1 cellular context compared by ENCODE assay signal in genomic region chr15:82809308-82810060, GRCh38.
TF ChIP-seq lines count a peak whose summit lies in the region.

TSS of gene WHAMM (plus strand) at chr15:82809628. CDS start at chr15:82809727, 99 bp downstream.

TF ChIP-seq in HepG2, 621 proteins besides CTCF, POLR2A, EP300 and RAD21 (continued from another document and continues in another):
- TF ChIP-seq, protein P1, sequence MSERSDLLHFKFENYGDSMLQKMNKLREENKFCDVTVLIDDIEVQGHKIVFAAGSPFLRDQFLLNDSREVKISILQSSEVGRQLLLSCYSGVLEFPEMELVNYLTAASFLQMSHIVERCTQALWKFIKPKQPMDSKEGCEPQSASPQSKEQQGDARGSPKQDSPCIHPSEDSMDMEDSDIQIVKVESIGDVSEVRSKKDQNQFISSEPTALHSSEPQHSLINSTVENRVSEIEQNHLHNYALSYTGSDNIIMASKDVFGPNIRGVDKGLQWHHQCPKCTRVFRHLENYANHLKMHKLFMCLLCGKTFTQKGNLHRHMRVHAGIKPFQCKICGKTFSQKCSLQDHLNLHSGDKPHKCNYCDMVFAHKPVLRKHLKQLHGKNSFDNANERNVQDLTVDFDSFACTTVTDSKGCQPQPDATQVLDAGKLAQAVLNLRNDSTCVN (CRISPR knock-in tag; IDR thresholded peaks at IDR 0.05; ENCODE audit: borderline replicate concordance): 0 out of 2 replicates have a peak, but pooled peaks have one; percentile 46
- TF ChIP-seq UBTF (CRISPR knock-in tag; IDR thresholded peaks at IDR 0.05) (peak; percentile 91), YEATS2 (CRISPR knock-in tag; IDR thresholded peaks at IDR 0.05; ENCODE audit: borderline replicate concordance) (peak; percentile 56; the same call in 1 of the 2 replicates), CCAR2 (optimal IDR thresholded peaks at IDR 0.05; ENCODE audit: low read depth, low read length) (no peak), MEIS1 (CRISPR knock-in tag; IDR thresholded peaks at IDR 0.05; ENCODE audit: borderline replicate concordance) (peak; percentile 76; the same call in 1 of the 2 replicates), MEIS2 (CRISPR knock-in tag; IDR thresholded peaks at IDR 0.05) (peak; percentile 67; the same call in 1 of the 2 replicates), ZNF562 (CRISPR knock-in tag; IDR thresholded peaks at IDR 0.05; ENCODE audit: borderline replicate concordance) (no peak), SAFB2 (CRISPR knock-in tag; IDR thresholded peaks at IDR 0.05; ENCODE audit: borderline replicate concordance, low read depth) (no peak; the same call in 1 of the 2 replicates), ZNF746 (CRISPR knock-in tag; IDR thresholded peaks at IDR 0.05) (no peak), SRSF1 (optimal IDR thresholded peaks at IDR 0.05; ENCODE audit: low read depth, low read length) (peak; percentile 69), GZF1 (CRISPR knock-in tag; IDR thresholded peaks at IDR 0.05) (peak; percentile 68; the same call in 1 of the 2 replicates), ZNF430 (CRISPR knock-in tag; IDR thresholded peaks at IDR 0.05) (peak; percentile 14; the same call in 1 of the 2 replicates), PAXIP1 (CRISPR knock-in tag; conservative IDR thresholded peaks at IDR 0.05) (peak; percentile 30; the same call in 1 of the 2 replicates), THAP7 (CRISPR knock-in tag; IDR thresholded peaks at IDR 0.05) (no peak), ELF1 (CRISPR knock-in tag; IDR thresholded peaks at IDR 0.05) (peak; percentile 28), ZNF678 (CRISPR knock-in tag; IDR thresholded peaks at IDR 0.05) (peak; percentile 83; the same call in 1 of the 2 replicates), ZNF691 (CRISPR knock-in tag; IDR thresholded peaks at IDR 0.05; ENCODE audit: borderline replicate concordance, low read depth) (peak; percentile 61; the same call in 1 of the 2 replicates), CREB1 (IDR thresholded peaks at IDR 0.05) (peak; percentile 81), CREB1 (CRISPR knock-in tag; IDR thresholded peaks at IDR 0.05) (peak; percentile 63), LRRFIP1 (CRISPR knock-in tag; conservative IDR thresholded peaks at IDR 0.05) (no peak), KDM5A (IDR thresholded peaks at IDR 0.05; ENCODE audit: borderline replicate concordance, low read length) (peak; percentile 43; the same call in 1 of the 2 replicates), MEF2D (CRISPR knock-in tag; IDR thresholded peaks at IDR 0.05) (no peak), ZNF572 (CRISPR knock-in tag; IDR thresholded peaks at IDR 0.05) (0 out of 2 replicates have a peak, but pooled peaks have one; percentile 61), DRAP1 (CRISPR knock-in tag; IDR thresholded peaks at IDR 0.05) (peak; percentile 64), ZNF605 (CRISPR knock-in tag; IDR thresholded peaks at IDR 0.05) (peak; percentile 61), NRL (CRISPR knock-in tag; IDR thresholded peaks at IDR 0.05; ENCODE audit: borderline replicate concordance) (peak; percentile 67), ZMYM4 (CRISPR knock-in tag; IDR thresholded peaks at IDR 0.05) (peak; percentile 72), ATF1 (CRISPR knock-in tag; IDR thresholded peaks at IDR 0.05) (no peak), ZNF326 (CRISPR knock-in tag; IDR thresholded peaks at IDR 0.05; ENCODE audit: borderline replicate concordance) (no peak), KLF6 (CRISPR knock-in tag; IDR thresholded peaks at IDR 0.05) (peak; percentile 73; the same call in 1 of the 2 replicates), FOXP4 (CRISPR knock-in tag; IDR thresholded peaks at IDR 0.05) (no peak), FOSL2 (CRISPR knock-in tag; IDR thresholded peaks at IDR 0.05) (peak; percentile 39; the same call in 1 of the 2 replicates), TARDBP (CRISPR knock-in tag; IDR thresholded peaks at IDR 0.05) (no peak), GLI4 (CRISPR knock-in tag; IDR thresholded peaks at IDR 0.05; ENCODE audit: borderline replicate concordance) (peak; percentile 71; the same call in 1 of the 2 replicates)
- TF ChIP-seq, protein P2, sequence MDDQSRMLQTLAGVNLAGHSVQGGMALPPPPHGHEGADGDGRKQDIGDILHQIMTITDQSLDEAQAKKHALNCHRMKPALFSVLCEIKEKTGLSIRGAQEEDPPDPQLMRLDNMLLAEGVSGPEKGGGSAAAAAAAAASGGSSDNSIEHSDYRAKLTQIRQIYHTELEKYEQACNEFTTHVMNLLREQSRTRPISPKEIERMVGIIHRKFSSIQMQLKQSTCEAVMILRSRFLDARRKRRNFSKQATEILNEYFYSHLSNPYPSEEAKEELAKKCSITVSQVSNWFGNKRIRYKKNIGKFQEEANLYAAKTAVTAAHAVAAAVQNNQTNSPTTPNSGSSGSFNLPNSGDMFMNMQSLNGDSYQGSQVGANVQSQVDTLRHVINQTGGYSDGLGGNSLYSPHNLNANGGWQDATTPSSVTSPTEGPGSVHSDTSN (CRISPR knock-in tag; IDR thresholded peaks at IDR 0.05; ENCODE audit: borderline replicate concordance): no peak
- TF ChIP-seq, protein P3, sequence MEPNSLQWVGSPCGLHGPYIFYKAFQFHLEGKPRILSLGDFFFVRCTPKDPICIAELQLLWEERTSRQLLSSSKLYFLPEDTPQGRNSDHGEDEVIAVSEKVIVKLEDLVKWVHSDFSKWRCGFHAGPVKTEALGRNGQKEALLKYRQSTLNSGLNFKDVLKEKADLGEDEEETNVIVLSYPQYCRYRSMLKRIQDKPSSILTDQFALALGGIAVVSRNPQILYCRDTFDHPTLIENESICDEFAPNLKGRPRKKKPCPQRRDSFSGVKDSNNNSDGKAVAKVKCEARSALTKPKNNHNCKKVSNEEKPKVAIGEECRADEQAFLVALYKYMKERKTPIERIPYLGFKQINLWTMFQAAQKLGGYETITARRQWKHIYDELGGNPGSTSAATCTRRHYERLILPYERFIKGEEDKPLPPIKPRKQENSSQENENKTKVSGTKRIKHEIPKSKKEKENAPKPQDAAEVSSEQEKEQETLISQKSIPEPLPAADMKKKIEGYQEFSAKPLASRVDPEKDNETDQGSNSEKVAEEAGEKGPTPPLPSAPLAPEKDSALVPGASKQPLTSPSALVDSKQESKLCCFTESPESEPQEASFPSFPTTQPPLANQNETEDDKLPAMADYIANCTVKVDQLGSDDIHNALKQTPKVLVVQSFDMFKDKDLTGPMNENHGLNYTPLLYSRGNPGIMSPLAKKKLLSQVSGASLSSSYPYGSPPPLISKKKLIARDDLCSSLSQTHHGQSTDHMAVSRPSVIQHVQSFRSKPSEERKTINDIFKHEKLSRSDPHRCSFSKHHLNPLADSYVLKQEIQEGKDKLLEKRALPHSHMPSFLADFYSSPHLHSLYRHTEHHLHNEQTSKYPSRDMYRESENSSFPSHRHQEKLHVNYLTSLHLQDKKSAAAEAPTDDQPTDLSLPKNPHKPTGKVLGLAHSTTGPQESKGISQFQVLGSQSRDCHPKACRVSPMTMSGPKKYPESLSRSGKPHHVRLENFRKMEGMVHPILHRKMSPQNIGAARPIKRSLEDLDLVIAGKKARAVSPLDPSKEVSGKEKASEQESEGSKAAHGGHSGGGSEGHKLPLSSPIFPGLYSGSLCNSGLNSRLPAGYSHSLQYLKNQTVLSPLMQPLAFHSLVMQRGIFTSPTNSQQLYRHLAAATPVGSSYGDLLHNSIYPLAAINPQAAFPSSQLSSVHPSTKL (CRISPR knock-in tag; IDR thresholded peaks at IDR 0.05): peak; percentile 39; the same call in 1 of the 2 replicates
- TF ChIP-seq, protein P4, sequence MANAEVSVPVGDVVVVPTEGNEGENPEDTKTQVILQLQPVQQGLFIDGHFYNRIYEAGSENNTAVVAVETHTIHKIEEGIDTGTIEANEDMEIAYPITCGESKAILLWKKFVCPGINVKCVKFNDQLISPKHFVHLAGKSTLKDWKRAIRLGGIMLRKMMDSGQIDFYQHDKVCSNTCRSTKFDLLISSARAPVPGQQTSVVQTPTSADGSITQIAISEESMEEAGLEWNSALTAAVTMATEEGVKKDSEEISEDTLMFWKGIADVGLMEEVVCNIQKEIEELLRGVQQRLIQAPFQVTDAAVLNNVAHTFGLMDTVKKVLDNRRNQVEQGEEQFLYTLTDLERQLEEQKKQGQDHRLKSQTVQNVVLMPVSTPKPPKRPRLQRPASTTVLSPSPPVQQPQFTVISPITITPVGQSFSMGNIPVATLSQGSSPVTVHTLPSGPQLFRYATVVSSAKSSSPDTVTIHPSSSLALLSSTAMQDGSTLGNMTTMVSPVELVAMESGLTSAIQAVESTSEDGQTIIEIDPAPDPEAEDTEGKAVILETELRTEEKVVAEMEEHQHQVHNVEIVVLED (CRISPR knock-in tag; IDR thresholded peaks at IDR 0.05; ENCODE audit: borderline replicate concordance): 0 out of 2 replicates have a peak, but pooled peaks have one; percentile 25
